ENCODE assay signal across 1 cellular context in the genomic region with DNA sequence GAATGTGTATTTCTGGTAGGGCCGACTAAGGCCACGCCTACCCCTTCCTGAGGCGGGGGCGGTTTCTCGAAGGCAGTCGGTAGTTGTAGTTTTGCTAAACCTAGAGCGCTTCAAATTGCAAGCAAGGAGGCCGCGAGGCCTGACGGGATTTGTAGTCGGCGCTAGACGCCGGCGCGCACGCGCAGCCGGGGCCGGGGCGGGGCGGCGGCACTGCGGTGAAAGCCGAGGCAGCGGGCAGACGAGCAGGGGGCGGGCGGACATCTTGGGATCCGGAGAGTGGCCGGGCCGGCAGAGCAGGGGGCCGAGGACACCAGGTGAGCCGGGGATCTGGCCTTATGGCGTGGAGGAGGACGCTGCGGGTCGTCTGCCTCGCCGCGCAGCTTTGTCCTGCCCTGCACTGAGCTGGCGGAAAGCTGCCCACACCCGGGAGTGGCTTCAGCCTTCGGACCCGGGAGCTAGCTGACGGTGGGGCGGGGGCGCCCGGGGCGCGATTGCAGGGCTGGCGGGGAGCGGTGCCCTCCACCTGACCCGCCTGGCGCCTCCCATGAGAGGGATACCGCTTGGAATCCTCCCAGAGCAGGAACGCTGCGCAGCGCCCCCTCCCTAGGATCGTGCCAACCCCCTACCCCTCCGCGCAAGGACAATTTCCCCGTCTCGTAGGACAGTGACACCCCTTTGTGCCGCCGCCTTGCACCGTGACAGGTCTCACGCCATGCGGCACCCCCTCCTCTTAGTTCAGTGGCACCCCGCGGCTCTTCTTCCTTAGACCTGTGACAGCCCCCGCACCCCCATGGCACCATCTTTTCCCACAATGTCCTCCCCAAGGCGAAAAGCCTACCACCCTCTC.
TF ChIP-seq lines count a peak whose summit lies in the region.

A gene (plus strand): TSS at position 210 of the 847 bp plus-strand sequence. CDS start 2,139 bp downstream, outside the sequence.

TF ChIP-seq in HEK293, 187 proteins besides CTCF, POLR2A, EP300 and RAD21 (continued from another document and continues in another):
- peak; percentile 56; the same call in 1 of the 2 replicates for TF ChIP-seq YY1 (tag by site-specific recombination; IDR thresholded peaks at IDR 0.05)
- TF ChIP-seq, protein P1, sequence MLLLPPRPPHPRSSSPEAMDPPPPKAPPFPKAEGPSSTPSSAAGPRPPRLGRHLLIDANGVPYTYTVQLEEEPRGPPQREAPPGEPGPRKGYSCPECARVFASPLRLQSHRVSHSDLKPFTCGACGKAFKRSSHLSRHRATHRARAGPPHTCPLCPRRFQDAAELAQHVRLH (tag by site-specific recombination; IDR thresholded peaks at IDR 0.05) = no peak
- TF ChIP-seq, protein P2, sequence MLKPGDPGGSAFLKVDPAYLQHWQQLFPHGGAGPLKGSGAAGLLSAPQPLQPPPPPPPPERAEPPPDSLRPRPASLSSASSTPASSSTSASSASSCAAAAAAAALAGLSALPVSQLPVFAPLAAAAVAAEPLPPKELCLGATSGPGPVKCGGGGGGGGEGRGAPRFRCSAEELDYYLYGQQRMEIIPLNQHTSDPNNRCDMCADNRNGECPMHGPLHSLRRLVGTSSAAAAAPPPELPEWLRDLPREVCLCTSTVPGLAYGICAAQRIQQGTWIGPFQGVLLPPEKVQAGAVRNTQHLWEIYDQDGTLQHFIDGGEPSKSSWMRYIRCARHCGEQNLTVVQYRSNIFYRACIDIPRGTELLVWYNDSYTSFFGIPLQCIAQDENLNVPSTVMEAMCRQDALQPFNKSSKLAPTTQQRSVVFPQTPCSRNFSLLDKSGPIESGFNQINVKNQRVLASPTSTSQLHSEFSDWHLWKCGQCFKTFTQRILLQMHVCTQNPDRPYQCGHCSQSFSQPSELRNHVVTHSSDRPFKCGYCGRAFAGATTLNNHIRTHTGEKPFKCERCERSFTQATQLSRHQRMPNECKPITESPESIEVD (tag by site-specific recombination; IDR thresholded peaks at IDR 0.05) = no peak
- TF ChIP-seq, protein P3, sequence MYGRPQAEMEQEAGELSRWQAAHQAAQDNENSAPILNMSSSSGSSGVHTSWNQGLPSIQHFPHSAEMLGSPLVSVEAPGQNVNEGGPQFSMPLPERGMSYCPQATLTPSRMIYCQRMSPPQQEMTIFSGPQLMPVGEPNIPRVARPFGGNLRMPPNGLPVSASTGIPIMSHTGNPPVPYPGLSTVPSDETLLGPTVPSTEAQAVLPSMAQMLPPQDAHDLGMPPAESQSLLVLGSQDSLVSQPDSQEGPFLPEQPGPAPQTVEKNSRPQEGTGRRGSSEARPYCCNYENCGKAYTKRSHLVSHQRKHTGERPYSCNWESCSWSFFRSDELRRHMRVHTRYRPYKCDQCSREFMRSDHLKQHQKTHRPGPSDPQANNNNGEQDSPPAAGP (tag by site-specific recombination; IDR thresholded peaks at IDR 0.05) = peak; percentile 65; the same call in 1 of the 2 replicates
- TF ChIP-seq ZNF223 (tag by site-specific recombination; IDR thresholded peaks at IDR 0.05) = no peak
- TF ChIP-seq, protein P4, sequence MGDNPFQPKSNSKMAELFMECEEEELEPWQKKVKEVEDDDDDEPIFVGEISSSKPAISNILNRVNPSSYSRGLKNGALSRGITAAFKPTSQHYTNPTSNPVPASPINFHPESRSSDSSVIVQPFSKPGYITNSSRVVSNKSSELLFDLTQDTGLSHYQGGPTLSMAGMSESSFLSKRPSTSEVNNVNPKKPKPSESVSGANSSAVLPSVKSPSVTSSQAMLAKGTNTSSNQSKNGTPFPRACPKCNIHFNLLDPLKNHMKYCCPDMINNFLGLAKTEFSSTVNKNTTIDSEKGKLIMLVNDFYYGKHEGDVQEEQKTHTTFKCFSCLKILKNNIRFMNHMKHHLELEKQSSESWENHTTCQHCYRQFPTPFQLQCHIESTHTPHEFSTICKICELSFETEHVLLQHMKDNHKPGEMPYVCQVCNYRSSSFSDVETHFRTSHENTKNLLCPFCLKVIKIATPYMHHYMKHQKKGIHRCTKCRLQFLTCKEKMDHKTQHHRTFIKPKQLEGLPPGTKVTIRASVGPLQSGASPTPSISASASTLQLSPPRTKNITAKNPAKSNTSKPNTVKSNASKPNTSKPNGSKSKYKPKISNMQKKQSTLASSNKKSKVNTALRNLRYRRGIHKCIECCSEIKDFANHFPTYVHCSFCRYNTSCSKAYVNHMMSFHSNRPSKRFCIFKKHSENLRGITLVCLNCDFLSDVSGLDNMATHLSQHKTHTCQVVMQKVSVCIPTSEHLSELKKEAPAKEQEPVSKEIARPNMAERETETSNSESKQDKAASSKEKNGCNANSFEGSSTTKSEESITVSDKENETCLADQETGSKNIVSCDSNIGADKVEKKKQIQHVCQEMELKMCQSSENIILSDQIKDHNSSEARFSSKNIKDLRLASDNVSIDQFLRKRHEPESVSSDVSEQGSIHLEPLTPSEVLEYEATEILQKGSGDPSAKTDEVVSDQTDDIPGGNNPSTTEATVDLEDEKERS (tag by site-specific recombination; IDR thresholded peaks at IDR 0.05) = no peak
- TF ChIP-seq ZNF596 (tag by site-specific recombination; IDR thresholded peaks at IDR 0.05) = no peak
- TF ChIP-seq RBAK (tag by site-specific recombination; IDR thresholded peaks at IDR 0.05) = no peak
- peak; percentile 96 for TF ChIP-seq ZXDB (tag by site-specific recombination; IDR thresholded peaks at IDR 0.05)
- TF ChIP-seq ZBTB48 (tag by site-specific recombination; IDR thresholded peaks at IDR 0.05) = no peak
- TF ChIP-seq, protein P5, sequence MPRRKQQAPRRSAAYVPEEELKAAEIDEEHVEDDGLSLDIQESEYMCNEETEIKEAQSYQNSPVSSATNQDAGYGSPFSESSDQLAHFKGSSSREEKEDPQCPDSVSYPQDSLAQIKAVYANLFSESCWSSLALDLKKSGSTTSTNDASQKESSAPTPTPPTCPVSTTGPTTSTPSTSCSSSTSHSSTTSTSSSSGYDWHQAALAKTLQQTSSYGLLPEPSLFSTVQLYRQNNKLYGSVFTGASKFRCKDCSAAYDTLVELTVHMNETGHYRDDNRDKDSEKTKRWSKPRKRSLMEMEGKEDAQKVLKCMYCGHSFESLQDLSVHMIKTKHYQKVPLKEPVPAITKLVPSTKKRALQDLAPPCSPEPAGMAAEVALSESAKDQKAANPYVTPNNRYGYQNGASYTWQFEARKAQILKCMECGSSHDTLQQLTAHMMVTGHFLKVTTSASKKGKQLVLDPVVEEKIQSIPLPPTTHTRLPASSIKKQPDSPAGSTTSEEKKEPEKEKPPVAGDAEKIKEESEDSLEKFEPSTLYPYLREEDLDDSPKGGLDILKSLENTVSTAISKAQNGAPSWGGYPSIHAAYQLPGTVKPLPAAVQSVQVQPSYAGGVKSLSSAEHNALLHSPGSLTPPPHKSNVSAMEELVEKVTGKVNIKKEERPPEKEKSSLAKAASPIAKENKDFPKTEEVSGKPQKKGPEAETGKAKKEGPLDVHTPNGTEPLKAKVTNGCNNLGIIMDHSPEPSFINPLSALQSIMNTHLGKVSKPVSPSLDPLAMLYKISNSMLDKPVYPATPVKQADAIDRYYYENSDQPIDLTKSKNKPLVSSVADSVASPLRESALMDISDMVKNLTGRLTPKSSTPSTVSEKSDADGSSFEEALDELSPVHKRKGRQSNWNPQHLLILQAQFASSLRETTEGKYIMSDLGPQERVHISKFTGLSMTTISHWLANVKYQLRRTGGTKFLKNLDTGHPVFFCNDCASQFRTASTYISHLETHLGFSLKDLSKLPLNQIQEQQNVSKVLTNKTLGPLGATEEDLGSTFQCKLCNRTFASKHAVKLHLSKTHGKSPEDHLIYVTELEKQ (tag by site-specific recombination; IDR thresholded peaks at IDR 0.05; ENCODE audit: borderline replicate concordance) = no peak
- no peak for TF ChIP-seq ZBTB1 (tag by site-specific recombination; IDR thresholded peaks at IDR 0.05)
- TF ChIP-seq ZFP69B (tag by site-specific recombination; IDR thresholded peaks at IDR 0.05) = no peak
- no peak for TF ChIP-seq ZNF221 (tag by site-specific recombination; IDR thresholded peaks at IDR 0.05; ENCODE audit: borderline replicate concordance)
- TF ChIP-seq ZNF585B (tag by site-specific recombination; IDR thresholded peaks at IDR 0.05) = no peak
- no peak for TF ChIP-seq ZNF837 (tag by site-specific recombination; IDR thresholded peaks at IDR 0.05)
- no peak for TF ChIP-seq ZNF23 (tag by site-specific recombination; IDR thresholded peaks at IDR 0.05; ENCODE audit: borderline replicate concordance)
- TF ChIP-seq, protein P6, sequence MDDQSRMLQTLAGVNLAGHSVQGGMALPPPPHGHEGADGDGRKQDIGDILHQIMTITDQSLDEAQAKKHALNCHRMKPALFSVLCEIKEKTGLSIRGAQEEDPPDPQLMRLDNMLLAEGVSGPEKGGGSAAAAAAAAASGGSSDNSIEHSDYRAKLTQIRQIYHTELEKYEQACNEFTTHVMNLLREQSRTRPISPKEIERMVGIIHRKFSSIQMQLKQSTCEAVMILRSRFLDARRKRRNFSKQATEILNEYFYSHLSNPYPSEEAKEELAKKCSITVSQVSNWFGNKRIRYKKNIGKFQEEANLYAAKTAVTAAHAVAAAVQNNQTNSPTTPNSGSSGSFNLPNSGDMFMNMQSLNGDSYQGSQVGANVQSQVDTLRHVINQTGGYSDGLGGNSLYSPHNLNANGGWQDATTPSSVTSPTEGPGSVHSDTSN (CRISPR knock-in tag; IDR thresholded peaks at IDR 0.05) = no peak
- no peak for TF ChIP-seq ZNF677 (tag by site-specific recombination; IDR thresholded peaks at IDR 0.05)
- TF ChIP-seq, protein P7, sequence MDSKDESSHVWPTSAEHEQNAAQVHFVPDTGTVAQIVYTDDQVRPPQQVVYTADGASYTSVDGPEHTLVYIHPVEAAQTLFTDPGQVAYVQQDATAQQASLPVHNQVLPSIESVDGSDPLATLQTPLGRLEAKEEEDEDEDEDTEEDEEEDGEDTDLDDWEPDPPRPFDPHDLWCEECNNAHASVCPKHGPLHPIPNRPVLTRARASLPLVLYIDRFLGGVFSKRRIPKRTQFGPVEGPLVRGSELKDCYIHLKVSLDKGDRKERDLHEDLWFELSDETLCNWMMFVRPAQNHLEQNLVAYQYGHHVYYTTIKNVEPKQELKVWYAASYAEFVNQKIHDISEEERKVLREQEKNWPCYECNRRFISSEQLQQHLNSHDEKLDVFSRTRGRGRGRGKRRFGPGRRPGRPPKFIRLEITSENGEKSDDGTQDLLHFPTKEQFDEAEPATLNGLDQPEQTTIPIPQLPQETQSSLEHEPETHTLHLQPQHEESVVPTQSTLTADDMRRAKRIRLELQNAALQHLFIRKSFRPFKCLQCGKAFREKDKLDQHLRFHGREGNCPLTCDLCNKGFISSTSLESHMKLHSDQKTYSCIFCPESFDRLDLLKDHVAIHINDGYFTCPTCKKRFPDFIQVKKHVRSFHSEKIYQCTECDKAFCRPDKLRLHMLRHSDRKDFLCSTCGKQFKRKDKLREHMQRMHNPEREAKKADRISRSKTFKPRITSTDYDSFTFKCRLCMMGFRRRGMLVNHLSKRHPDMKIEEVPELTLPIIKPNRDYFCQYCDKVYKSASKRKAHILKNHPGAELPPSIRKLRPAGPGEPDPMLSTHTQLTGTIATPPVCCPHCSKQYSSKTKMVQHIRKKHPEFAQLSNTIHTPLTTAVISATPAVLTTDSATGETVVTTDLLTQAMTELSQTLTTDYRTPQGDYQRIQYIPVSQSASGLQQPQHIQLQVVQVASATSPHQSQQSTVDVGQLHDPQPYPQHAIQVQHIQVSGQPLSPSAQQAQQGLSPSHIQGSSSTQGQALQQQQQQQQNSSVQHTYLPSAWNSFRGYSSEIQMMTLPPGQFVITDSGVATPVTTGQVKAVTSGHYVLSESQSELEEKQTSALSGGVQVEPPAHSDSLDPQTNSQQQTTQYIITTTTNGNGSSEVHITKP (tag by site-specific recombination; IDR thresholded peaks at IDR 0.05) = peak; percentile 75
- TF ChIP-seq HOXD13 (CRISPR knock-in tag; IDR thresholded peaks at IDR 0.05; ENCODE audit: borderline replicate concordance) = no peak
- no peak for TF ChIP-seq SCRT1 (tag by site-specific recombination; IDR thresholded peaks at IDR 0.05; ENCODE audit: borderline replicate concordance)
- TF ChIP-seq ZNF561 (tag by site-specific recombination; IDR thresholded peaks at IDR 0.05; ENCODE audit: borderline replicate concordance) = no peak
- TF ChIP-seq, protein P8, sequence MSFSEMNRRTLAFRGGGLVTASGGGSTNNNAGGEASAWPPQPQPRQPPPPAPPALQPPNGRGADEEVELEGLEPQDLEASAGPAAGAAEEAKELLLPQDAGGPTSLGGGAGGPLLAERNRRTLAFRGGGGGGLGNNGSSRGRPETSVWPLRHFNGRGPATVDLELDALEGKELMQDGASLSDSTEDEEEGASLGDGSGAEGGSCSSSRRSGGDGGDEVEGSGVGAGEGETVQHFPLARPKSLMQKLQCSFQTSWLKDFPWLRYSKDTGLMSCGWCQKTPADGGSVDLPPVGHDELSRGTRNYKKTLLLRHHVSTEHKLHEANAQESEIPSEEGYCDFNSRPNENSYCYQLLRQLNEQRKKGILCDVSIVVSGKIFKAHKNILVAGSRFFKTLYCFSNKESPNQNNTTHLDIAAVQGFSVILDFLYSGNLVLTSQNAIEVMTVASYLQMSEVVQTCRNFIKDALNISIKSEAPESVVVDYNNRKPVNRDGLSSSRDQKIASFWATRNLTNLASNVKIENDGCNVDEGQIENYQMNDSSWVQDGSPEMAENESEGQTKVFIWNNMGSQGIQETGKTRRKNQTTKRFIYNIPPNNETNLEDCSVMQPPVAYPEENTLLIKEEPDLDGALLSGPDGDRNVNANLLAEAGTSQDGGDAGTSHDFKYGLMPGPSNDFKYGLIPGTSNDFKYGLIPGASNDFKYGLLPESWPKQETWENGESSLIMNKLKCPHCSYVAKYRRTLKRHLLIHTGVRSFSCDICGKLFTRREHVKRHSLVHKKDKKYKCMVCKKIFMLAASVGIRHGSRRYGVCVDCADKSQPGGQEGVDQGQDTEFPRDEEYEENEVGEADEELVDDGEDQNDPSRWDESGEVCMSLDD (tag by site-specific recombination; IDR thresholded peaks at IDR 0.05) = no peak
